1 cellular context compared by ENCODE assay signal in genomic region chr5:73027361-73027760, GRCh38.
TF ChIP-seq lines count a peak whose summit lies in the region.

No MANE protein-coding gene starts in this region.

TF ChIP-seq in GM23338, 12 proteins besides CTCF, POLR2A, EP300 and RAD21 (continued from another document):
- TF ChIP-seq ZNF462 (CRISPR knock-in tag; IDR thresholded peaks at IDR 0.05) = no peak
- TF ChIP-seq EZH2 (IDR thresholded peaks at IDR 0.05; ENCODE audit: low read depth, unreplicated experiment) = no peak
- TF ChIP-seq ZNF331 (CRISPR knock-in tag; IDR thresholded peaks at IDR 0.05; ENCODE audit: low read depth) = no peak
